In genomic region chr6:22042713-22043112, GRCh38 we compare ENCODE assay signal across 15 cellular contexts.
DNase-seq lines count a peak whose midpoint lies in the region; ATAC-seq and TF ChIP-seq lines count a peak whose summit lies in the region.
"Had no signal": no experiment of that assay in that cellular context is flagged by ENCODE, and none has a peak within 500 bp of the region (broad histone marks: within the 10 kb centered on the region; RNA-seq: fewer than 3 reads in every experiment).

No MANE protein-coding gene starts in this region.

- intact Hi-C loops in esophagus muscularis mucosa (cut with DNase I) = no loop called here

- TF ChIP-seq POLR2A in esophagus muscularis mucosa (IDR thresholded peaks at IDR 0.05; ENCODE audit: low read depth) (no peak), tibial nerve (IDR thresholded peaks at IDR 0.05) (no peak)

- H3K27ac ChIP-seq in esophagus muscularis mucosa (replicated peaks in 1 of 4) (peak overlapping the region in 3 of 4 donors; percentile 25 to 65 (median 63)), tibial nerve (peak overlapping the region in 3 of 4 donors; percentile 25 to 80 (median 37))

- H3K36me3 ChIP-seq in esophagus muscularis mucosa (no peaks in the 10 kb centered on the region), tibial nerve (no peaks in the 10 kb centered on the region)

- H3K4me3 ChIP-seq in esophagus muscularis mucosa (no peak overlapping the region), tibial nerve (no peak overlapping the region)

- no peaks in the 10 kb centered on the region for H3K27me3 Mint-ChIP-seq in nephron (ENCODE audit: low read depth)
- H3K27me3 Mint-ChIP-seq: stimulated activated memory B cell treated with anti-CD40 and anti-IgM and Interleukin-4, amounts not matched to agents 10 μg/mL and 1 μg/mL and 100 μg/mL, for 72 hours had no signal

- no peak overlapping the region for H3K4me3 Mint-ChIP-seq in nephron
- H3K4me3 Mint-ChIP-seq: stimulated activated memory B cell treated with anti-CD40 and anti-IgM and Interleukin-4, amounts not matched to agents 10 μg/mL and 1 μg/mL and 100 μg/mL, for 72 hours had no signal

- peaks cover 84% of the 10 kb centered on the region for H3K36me3 Mint-ChIP-seq in nephron (ENCODE audit: low read depth)
- H3K36me3 Mint-ChIP-seq: stimulated activated memory B cell treated with anti-CD40 and anti-IgM and Interleukin-4, amounts not matched to agents 10 μg/mL and 1 μg/mL and 100 μg/mL, for 72 hours had no signal

- DNase-seq in NCI-H446 (lab: John Stamatoyannopoulos, UW) (peak; percentile 49 to 77), esophagus muscularis mucosa (ENCODE audit: extremely low spot score) (peak; percentile 79), tibial nerve (ENCODE audit: low spot score in 2 of 2) (no peak), GF-D8 (lab: John Stamatoyannopoulos, UW) (no peak), NCI-H748 (lab: John Stamatoyannopoulos, UW; ENCODE audit: unreplicated experiment) (no peak), DMS79 treated with DMSO at 0.1 percent for 48 hours (lab: John Stamatoyannopoulos, UW) (no peak)
- DNase-seq: amniotic stem cell; effector CD4-positive, alpha-beta T cell; GDM1; glutamatergic neuron; NCI-H187 treated with DMSO at 0.1 percent for 48 hours; nucleus accumbens had no signal

- H3K27me3 ChIP-seq in esophagus muscularis mucosa (no peaks in the 10 kb centered on the region), tibial nerve (no peaks in the 10 kb centered on the region)

- TF ChIP-seq EP300 in esophagus muscularis mucosa (IDR thresholded peaks at IDR 0.05) (no peak), tibial nerve (IDR thresholded peaks at IDR 0.05) (no peak)

- peaks cover 28% of the 10 kb centered on the region for H3K9me3 Mint-ChIP-seq in nephron

- H3K9me3 ChIP-seq in esophagus muscularis mucosa = peaks cover 0 to 15% (median 11%) of the 10 kb centered on the region in 4 donors
- peaks cover 0 to 19% (median 0%) of the 10 kb centered on the region in 4 donors for H3K9me3 ChIP-seq in tibial nerve

- H3K4me1 Mint-ChIP-seq in nephron = peaks cover 33% of the 10 kb centered on the region
- H3K4me1 Mint-ChIP-seq: stimulated activated memory B cell treated with anti-CD40 and anti-IgM and Interleukin-4, amounts not matched to agents 10 μg/mL and 1 μg/mL and 100 μg/mL, for 72 hours had no signal

- no peak for ATAC-seq in GM18502 (IDR thresholded peaks at IDR 0.05; ENCODE audit: poor library complexity, unreplicated experiment)
- ATAC-seq: stimulated activated memory B cell treated with anti-CD40 and anti-IgM and Interleukin-4, amounts not matched to agents 10 μg/mL and 1 μg/mL and 100 μg/mL, for 72 hours had no signal

- peak overlapping the region; percentile 85 to 98 (median 96) for H3K27ac Mint-ChIP-seq in nephron
- H3K27ac Mint-ChIP-seq: stimulated activated memory B cell treated with anti-CD40 and anti-IgM and Interleukin-4, amounts not matched to agents 10 μg/mL and 1 μg/mL and 100 μg/mL, for 72 hours had no signal

- TF ChIP-seq CTCF in esophagus muscularis mucosa (IDR thresholded peaks at IDR 0.05) = no peak
- no peak for TF ChIP-seq CTCF in nephron (IDR thresholded peaks at IDR 0.05; ENCODE audit: unreplicated experiment in 3 of 3)
- no peak for TF ChIP-seq CTCF in tibial nerve (IDR thresholded peaks at IDR 0.05)

- H3K4me1 ChIP-seq in esophagus muscularis mucosa (peaks cover 16 to 28% (median 21%) of the 10 kb centered on the region in 4 donors), tibial nerve (peaks cover 0 to 33% (median 7%) of the 10 kb centered on the region in 4 donors)

Comparison
In these comparisons a context has a peak if more than half of its experiments do, and no peak if none do; other contexts are left out.
1. DNase-seq: peak in NCI-H446 (2 of 2) and esophagus muscularis mucosa (single experiment); none in tibial nerve (0 of 2), GF-D8 (single experiment), NCI-H748 (single experiment) and DMS79 treated with DMSO at 0.1 percent for 48 hours (single experiment).